Comparison of ENCODE assay signal across 10 cellular contexts in genomic region chr2:219285894-219286425, GRCh38. TPM values are rescaled to one million over a fixed set of nuclear protein-coding genes. Genes with fewer than 3 reads are reported as not detected.
DNase-seq lines count a peak whose midpoint lies in the region; ATAC-seq and TF ChIP-seq lines count a peak whose summit lies in the region.
"Had no signal": no experiment of that assay in that cellular context is flagged by ENCODE, and none has a peak within 500 bp of the region (broad histone marks: within the 10 kb centered on the region; RNA-seq: fewer than 3 reads in every experiment).

No MANE protein-coding gene starts in this region.

- RAD21 ChIA-PET in HCT116 (lab: Charles Lee; ENCODE audit: low non-redundant PET in 1 of 2, low total read pairs in 2 of 2, uncharacterized antibody in 2 of 2, unreplicated experiment in 2 of 2): no interaction called here

- peaks cover 16 to 18% of the 10 kb centered on the region in 2 experiments for H3K4me1 ChIP-seq in HCT116 (ENCODE audit: control insufficient read depth in 1 of 2, insufficient read depth in 2 of 2, low read length in 2 of 2)

- intact Hi-C loops in HCT116 (cut with micrococcal nuclease) (no loop called here), left cardiac atrium (cut with DNase I) (no loop called here)

- no peaks in the 10 kb centered on the region for H3K79me2 ChIP-seq in HCT116 (ENCODE audit: insufficient read depth, low read length)

- H4K20me1 ChIP-seq in HCT116 (ENCODE audit: insufficient read depth): no peaks in the 10 kb centered on the region

- CTCF ChIA-PET in HCT116 (lab: Charles Lee): interaction anchor here (1.7 kb wide), 1 partner anchor 9 kb away, joined by 18 read pairs; no protein-coding TSS in a partner anchor

- H3K27ac ChIP-seq in HCT116 (ENCODE audit: low read depth, low read length) (peak overlapping the region; percentile 22; the same call in 1 of the 2 replicates), angular gyrus (ENCODE audit: low read depth, low read length) (peak overlapping the region; percentile 96), skin epidermis (peak overlapping the region in 19 of 21 experiments; percentile 29 to 90 (median 75))

- POLR2A ChIA-PET in HCT116 (lab: Charles Lee): no interaction called here

- no peak overlapping the region for H3K9ac ChIP-seq in HCT116 (ENCODE audit: low read length)

- H3K9me2 ChIP-seq in HCT116 (ENCODE audit: insufficient read depth): no peaks in the 10 kb centered on the region

- TF ChIP-seq POLR2A in HCT116 (IDR thresholded peaks at IDR 0.05; ENCODE audit: borderline replicate concordance, extremely low read depth, insufficient read depth, insufficient read length): no peak

- H2AFZ ChIP-seq in HCT116 (ENCODE audit: low read depth, low read length, poor library complexity, severe bottlenecking): no peak overlapping the region

- no peak for TF ChIP-seq RAD21 in HCT116 (IDR thresholded peaks at IDR 0.05; ENCODE audit: low read depth)

- peak; percentile 66 for ATAC-seq in HCT116
- ATAC-seq in left cardiac atrium: peak; percentile 10 to 64
- ATAC-seq in GM19455 (IDR thresholded peaks at IDR 0.05; ENCODE audit: unreplicated experiment): no peak

- no peak for TF ChIP-seq CTCF in HCT116 (IDR thresholded peaks at IDR 0.05 in 2 of 3, conservative IDR thresholded peaks at IDR 0.05 in 1 of 3; ENCODE audit: borderline replicate concordance in 1 of 3, insufficient read depth in 1 of 3, low read depth in 2 of 3, low read length in 2 of 3)

- no peaks in the 10 kb centered on the region for H3K27me3 ChIP-seq in HCT116 (ENCODE audit: insufficient read depth, low read length)

- no TSS peak for BruUV-seq in HCT116 (replicated peaks; lab: Mats Ljungman, UMichigan)

- H3K4me3 ChIP-seq in HCT116 (replicated peaks in 1 of 2; ENCODE audit: low read depth in 1 of 2, low read length in 2 of 2) (no peak overlapping the region), skin epidermis (no peak overlapping the region)

- DNase-seq in HCT116 (ENCODE audit: low read depth, low spot score) (no peak), left cardiac atrium (no peak), NK-92 (lab: John Stamatoyannopoulos, UW; ENCODE audit: unreplicated experiment) (no peak), GDM1 (lab: John Stamatoyannopoulos, UW) (no peak)
- DNase-seq in effector CD4-positive, alpha-beta T cell: no peak

- H3K9me3 ChIP-seq in HCT116 (ENCODE audit: control insufficient read depth in 1 of 2, insufficient read depth in 1 of 2, low read depth in 1 of 2, low read length in 2 of 2): no peaks in the 10 kb centered on the region

- H3K36me3 ChIP-seq in HCT116 (ENCODE audit: control insufficient read depth in 1 of 2, insufficient read depth in 2 of 2, low read length in 2 of 2): no peaks in the 10 kb centered on the region

- H3K4me2 ChIP-seq in HCT116 (ENCODE audit: low read length): peak overlapping the region; percentile 18; the same call in 1 of the 2 replicates

TF ChIP-seq in HCT116, 20 proteins besides CTCF, POLR2A, EP300 and RAD21:
- TF ChIP-seq JUND (IDR thresholded peaks at IDR 0.05) (no peak), ZFX (IDR thresholded peaks at IDR 0.05) (no peak), YY1 (IDR thresholded peaks at IDR 0.05; ENCODE audit: extremely low read depth, insufficient replicate concordance, low read depth, low read length) (no peak), ELF1 (IDR thresholded peaks at IDR 0.05; ENCODE audit: borderline replicate concordance, low read depth) (no peak), EZH2 (IDR thresholded peaks at IDR 0.05) (no peak), POLR2AphosphoS5 (IDR thresholded peaks at IDR 0.05; ENCODE audit: low read depth, low read length) (no peak), TCF7L2 (IDR thresholded peaks at IDR 0.05; ENCODE audit: borderline replicate concordance, extremely low read depth, insufficient read depth, insufficient read length) (no peak), CBX3 (IDR thresholded peaks at IDR 0.05; ENCODE audit: low read depth) (no peak), ATF3 (IDR thresholded peaks at IDR 0.05) (no peak), SRF (IDR thresholded peaks at IDR 0.05; ENCODE audit: low read depth) (no peak), CEBPB (IDR thresholded peaks at IDR 0.05; ENCODE audit: low read depth) (no peak), SIN3A (IDR thresholded peaks at IDR 0.05; ENCODE audit: low read depth) (no peak), EGR1 (IDR thresholded peaks at IDR 0.05; ENCODE audit: low read depth) (no peak), SP1 (IDR thresholded peaks at IDR 0.05; ENCODE audit: low read depth) (no peak), ZNF274 (IDR thresholded peaks at IDR 0.05; ENCODE audit: low read depth, low read length) (no peak), EZH2phosphoT487 (IDR thresholded peaks at IDR 0.05; ENCODE audit: borderline replicate concordance) (no peak), REST (IDR thresholded peaks at IDR 0.05; ENCODE audit: low read depth) (no peak), FOSL1 (IDR thresholded peaks at IDR 0.05; ENCODE audit: low read depth) (no peak)
- TF ChIP-seq, protein P1, sequence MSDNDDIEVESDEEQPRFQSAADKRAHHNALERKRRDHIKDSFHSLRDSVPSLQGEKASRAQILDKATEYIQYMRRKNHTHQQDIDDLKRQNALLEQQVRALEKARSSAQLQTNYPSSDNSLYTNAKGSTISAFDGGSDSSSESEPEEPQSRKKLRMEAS (IDR thresholded peaks at IDR 0.05): no peak
- TF ChIP-seq, protein P2, sequence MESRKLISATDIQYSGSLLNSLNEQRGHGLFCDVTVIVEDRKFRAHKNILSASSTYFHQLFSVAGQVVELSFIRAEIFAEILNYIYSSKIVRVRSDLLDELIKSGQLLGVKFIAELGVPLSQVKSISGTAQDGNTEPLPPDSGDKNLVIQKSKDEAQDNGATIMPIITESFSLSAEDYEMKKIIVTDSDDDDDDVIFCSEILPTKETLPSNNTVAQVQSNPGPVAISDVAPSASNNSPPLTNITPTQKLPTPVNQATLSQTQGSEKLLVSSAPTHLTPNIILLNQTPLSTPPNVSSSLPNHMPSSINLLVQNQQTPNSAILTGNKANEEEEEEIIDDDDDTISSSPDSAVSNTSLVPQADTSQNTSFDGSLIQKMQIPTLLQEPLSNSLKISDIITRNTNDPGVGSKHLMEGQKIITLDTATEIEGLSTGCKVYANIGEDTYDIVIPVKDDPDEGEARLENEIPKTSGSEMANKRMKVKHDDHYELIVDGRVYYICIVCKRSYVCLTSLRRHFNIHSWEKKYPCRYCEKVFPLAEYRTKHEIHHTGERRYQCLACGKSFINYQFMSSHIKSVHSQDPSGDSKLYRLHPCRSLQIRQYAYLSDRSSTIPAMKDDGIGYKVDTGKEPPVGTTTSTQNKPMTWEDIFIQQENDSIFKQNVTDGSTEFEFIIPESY (IDR thresholded peaks at IDR 0.05; ENCODE audit: extremely low read depth, insufficient replicate concordance, low read length): no peak

RNA-seq across cellular contexts. Expression of gene DNAJB2, which starts 6.8 kb away (rescaled TPM):
- 36.2 TPM for total RNA-seq in HCT116 (2021; ENCODE audit: unreplicated experiment)
- polyA plus RNA-seq in HCT116 (2012): 30.8 and 44.4 TPM in 2 replicates
- total RNA-seq in left cardiac atrium: 10 to 100 TPM; 43.7 to 63.6 TPM

RNA-seq across cellular contexts. Expression of gene PTPRN, which starts 23.2 kb away (rescaled TPM):
- total RNA-seq in HCT116 (2021; ENCODE audit: unreplicated experiment): not detected
- 0.49 and 0.52 TPM in 2 replicates for polyA plus RNA-seq in HCT116 (2012)
- not detected for total RNA-seq in left cardiac atrium
- total RNA-seq: subcutaneous adipose tissue had no signal

RNA-seq across cellular contexts. Expression of gene TUBA4A, which starts 32.2 kb away (rescaled TPM):
- total RNA-seq in HCT116 (2021; ENCODE audit: unreplicated experiment) (32.7 TPM), left cardiac atrium (10 to 100 TPM; 42.1 to 72.9 TPM)
- 47.0 and 59.8 TPM in 2 replicates for polyA plus RNA-seq in HCT116 (2012)

RNA-seq across cellular contexts. Expression of gene TUBA4B, which starts 32.9 kb away (rescaled TPM):
- total RNA-seq in HCT116 (2021; ENCODE audit: unreplicated experiment) (not detected), left cardiac atrium (not detected)
- not detected in 2 replicates for polyA plus RNA-seq in HCT116 (2012)
- total RNA-seq: RPMI7951, subcutaneous adipose tissue had no signal

RNA-seq across cellular contexts. Expression of gene STK16, which starts 40.7 kb away (rescaled TPM):
- total RNA-seq in HCT116 (2021; ENCODE audit: unreplicated experiment) (31.4 TPM), left cardiac atrium (10 to 100 TPM; 15.6 to 17.4 TPM)
- polyA plus RNA-seq in HCT116 (2012): 44.1 and 49.2 TPM in 2 replicates

Comparison
In these comparisons a context has a peak if more than half of its experiments do, and no peak if none do; other contexts are left out.
1. H3K27ac ChIP-seq: peak in every context shown above with its lines; median percentile 96 in angular gyrus; 75 in skin epidermis; 22 in HCT116.